Comparison of ENCODE assay signal across 8 cellular contexts in genomic region chr1:171743014-171743870, GRCh38. TPM values are rescaled to one million over a fixed set of nuclear protein-coding genes. Genes with fewer than 3 reads are reported as not detected.
DNase-seq lines count a peak whose midpoint lies in the region; ATAC-seq and TF ChIP-seq lines count a peak whose summit lies in the region.

No MANE protein-coding gene starts in this region.

- peak overlapping the region; percentile 99 for H3K27ac Mint-ChIP-seq in activated naive CD8-positive, alpha-beta T cell

- H3K4me1 Mint-ChIP-seq in activated naive CD8-positive, alpha-beta T cell (ENCODE audit: low read depth) = peaks cover 57% of the 10 kb centered on the region

- no peak for ATAC-seq in HG03469 (IDR thresholded peaks at IDR 0.05; ENCODE audit: unreplicated experiment)

- peak overlapping the region; percentile 96 for H3K9ac ChIP-seq in Loucy (ENCODE audit: low read depth, low read length, poor library complexity, severe bottlenecking)
- no peak overlapping the region for H3K9ac ChIP-seq in rectal smooth muscle tissue (ENCODE audit: low read length)

- no peaks in the 10 kb centered on the region for H3K9me3 ChIP-seq in Loucy (ENCODE audit: insufficient read depth, low read depth, low read length)
- no peaks in the 10 kb centered on the region for H3K9me3 ChIP-seq in left ventricle myocardium inferior (replicated peaks)

- H3K4me1 ChIP-seq in Loucy (ENCODE audit: insufficient read depth, low read length, poor library complexity, severe bottlenecking) (peaks cover 35% of the 10 kb centered on the region), left ventricle myocardium inferior (peaks cover 42% of the 10 kb centered on the region), rectal smooth muscle tissue (ENCODE audit: control insufficient read depth, insufficient read depth, low read length) (peaks cover 15% of the 10 kb centered on the region)

- peak; percentile 22 for DNase-seq in COLO829 (ENCODE audit: low spot score)
- DNase-seq in left ventricle myocardium inferior = no peak
- no peak for DNase-seq in KG1 (lab: John Stamatoyannopoulos, UW)
- DNase-seq in GM19240 (ENCODE audit: insufficient read length, low spot score) = no peak

- peak overlapping the region; percentile 97 for H3K4me2 ChIP-seq in Loucy (ENCODE audit: low read depth, low read length, poor library complexity, severe bottlenecking)

- peak overlapping the region; percentile 99 for H3K4me3 Mint-ChIP-seq in activated naive CD8-positive, alpha-beta T cell

- H3K27me3 Mint-ChIP-seq in activated naive CD8-positive, alpha-beta T cell = no peaks in the 10 kb centered on the region

- TF ChIP-seq CTCF in Loucy (conservative IDR thresholded peaks at IDR 0.05; ENCODE audit: low read length) (no peak), left ventricle myocardium inferior (IDR thresholded peaks at IDR 0.05; ENCODE audit: borderline replicate concordance) (no peak)

- H3K36me3 ChIP-seq in Loucy (ENCODE audit: insufficient read depth, low read length) (no peaks in the 10 kb centered on the region), left ventricle myocardium inferior (no peaks in the 10 kb centered on the region), rectal smooth muscle tissue (ENCODE audit: control insufficient read depth, insufficient read depth, low read length) (no peaks in the 10 kb centered on the region)

- no peaks in the 10 kb centered on the region for H3K27me3 ChIP-seq in Loucy (ENCODE audit: insufficient read depth, low read length, poor library complexity, severe bottlenecking)
- no peaks in the 10 kb centered on the region for H3K27me3 ChIP-seq in left ventricle myocardium inferior (ENCODE audit: low read depth)
- no peaks in the 10 kb centered on the region for H3K27me3 ChIP-seq in rectal smooth muscle tissue (ENCODE audit: control insufficient read depth, insufficient read depth, low read length)

- peaks cover 5% of the 10 kb centered on the region for H3K36me3 Mint-ChIP-seq in activated naive CD8-positive, alpha-beta T cell

- intact Hi-C loops in left ventricle myocardium inferior (cut with micrococcal nuclease) = no loop called here

- H3K9me3 Mint-ChIP-seq in activated naive CD8-positive, alpha-beta T cell (ENCODE audit: low read depth) = no peaks in the 10 kb centered on the region

- H2AFZ ChIP-seq in Loucy (ENCODE audit: low read length) = 0 out of 2 replicates have a peak overlapping the region, but pooled peaks have one; percentile 84

- H3F3A ChIP-seq in Loucy (ENCODE audit: low read depth) = no peaks in the 10 kb centered on the region

- peaks cover 3% of the 10 kb centered on the region for H4K20me1 ChIP-seq in Loucy (ENCODE audit: insufficient read depth, low read length, poor library complexity, severe bottlenecking)

- no peaks in the 10 kb centered on the region for H3K9me2 ChIP-seq in Loucy (replicated peaks; ENCODE audit: low read depth, low read length)

- H3K4me3 ChIP-seq in Loucy (ENCODE audit: low read length, poor library complexity, severe bottlenecking) (peak overlapping the region; percentile 96), left ventricle myocardium inferior (peak overlapping the region; percentile 93), rectal smooth muscle tissue (ENCODE audit: low read length) (peak overlapping the region; percentile 97)

- H3K79me2 ChIP-seq in Loucy (ENCODE audit: insufficient read depth, low read length) = peaks cover 25% of the 10 kb centered on the region

- peak overlapping the region; percentile 97 for H3K27ac ChIP-seq in left ventricle myocardium inferior (replicated peaks)
- H3K27ac ChIP-seq in rectal smooth muscle tissue (ENCODE audit: low read depth, low read length) = peak overlapping the region; percentile 99

RNA-seq across cellular contexts. Expression of gene VAMP4, which starts 1.4 kb away (rescaled TPM):
- total RNA-seq in left ventricle myocardium inferior = 8.1 TPM

RNA-seq across cellular contexts. Expression of gene METTL13, which starts 38.2 kb away (rescaled TPM):
- total RNA-seq in left ventricle myocardium inferior = 15.8 TPM
